In genomic region chr17:5536831-5537230, GRCh38 we compare ENCODE assay signal across 14 cellular contexts.
"Had no signal": no experiment of that assay in that cellular context is flagged by ENCODE, and none has a peak within 500 bp of the region (broad histone marks: within the 10 kb centered on the region; RNA-seq: fewer than 3 reads in every experiment).

No MANE protein-coding gene starts in this region.

- H3K9me3 ChIP-seq: adrenal gland, body of pancreas, gastroesophageal sphincter, right atrium auricular region, SJCRH30, suprapubic skin had no signal

- H3K4me1 ChIP-seq: adrenal gland, body of pancreas, gastroesophageal sphincter, right atrium auricular region, SJCRH30, suprapubic skin had no signal

- H3K4me3 ChIP-seq: adrenal gland, body of pancreas, gastroesophageal sphincter, right atrium auricular region, SJCRH30, suprapubic skin had no signal

- H3K4me3 Mint-ChIP-seq: stimulated activated naive B cell treated with anti-CD40 and anti-IgM and Interleukin-4, amounts not matched to agents 10 μg/mL and 1 μg/mL and 100 μg/mL, for 72 hours; T-helper 2 cell treated with Interferon-gamma antibody and Interleukin-4, amounts not matched to agents 5 μg/mL and 100 μg/mL, for 36 hours; type B pancreatic cell had no signal

- H3K36me3 ChIP-seq: adrenal gland, SJCRH30 had no signal

- H3K27me3 Mint-ChIP-seq: stimulated activated naive B cell treated with anti-CD40 and anti-IgM and Interleukin-4, amounts not matched to agents 10 μg/mL and 1 μg/mL and 100 μg/mL, for 72 hours had no signal

- H3K27me3 ChIP-seq: adrenal gland, body of pancreas, gastroesophageal sphincter, right atrium auricular region, SJCRH30, suprapubic skin had no signal

- DNase-seq: activated CD4-positive, alpha-beta T cell treated with anti-CD3 and anti-CD28 coated beads, Interleukin-2, amount 50 U/mL, for 48 hours; adrenal gland; body of pancreas; central memory CD4-positive, alpha-beta T cell; effector memory CD4-positive, alpha-beta T cell; SJCRH30; stimulated activated naive B cell treated with anti-CD40 and anti-IgM and Interleukin-4, amounts not matched to agents 10 μg/mL and 1 μg/mL and 100 μg/mL, for 72 hours had no signal

- H3K9me3 Mint-ChIP-seq: activated T-helper 2 cell treated with anti-CD3 and anti-CD28 coated beads, Interferon-gamma antibody, Interleukin-2, Interleukin-4, amounts not matched to agents 10 μg/mL and 5 μg/mL and 100 μg/mL, durations not matched to agents 14 hours and 24 hours and 36 hours; stimulated activated naive B cell treated with anti-CD40 and anti-IgM and Interleukin-4, amounts not matched to agents 10 μg/mL and 1 μg/mL and 100 μg/mL, for 72 hours; T-helper 2 cell treated with Interferon-gamma antibody and Interleukin-4, amounts not matched to agents 5 μg/mL and 100 μg/mL, for 36 hours; type B pancreatic cell had no signal

- H3K27ac ChIP-seq: adrenal gland, body of pancreas, epithelial cell of prostate, gastroesophageal sphincter, right atrium auricular region, SJCRH30, suprapubic skin had no signal

- H3K27ac Mint-ChIP-seq: activated T-helper 2 cell treated with anti-CD3 and anti-CD28 coated beads, Interferon-gamma antibody, Interleukin-2, Interleukin-4, amounts not matched to agents 10 μg/mL and 5 μg/mL and 100 μg/mL, durations not matched to agents 14 hours and 24 hours and 36 hours; T-helper 2 cell treated with Interferon-gamma antibody and Interleukin-4, amounts not matched to agents 5 μg/mL and 100 μg/mL, for 36 hours had no signal

- H3K4me1 Mint-ChIP-seq: stimulated activated naive B cell treated with anti-CD40 and anti-IgM and Interleukin-4, amounts not matched to agents 10 μg/mL and 1 μg/mL and 100 μg/mL, for 72 hours had no signal

- H3K36me3 Mint-ChIP-seq: type B pancreatic cell had no signal

- ATAC-seq: body of pancreas; gastroesophageal sphincter; stimulated activated naive B cell treated with anti-CD40 and anti-IgM and Interleukin-4, amounts not matched to agents 10 μg/mL and 1 μg/mL and 100 μg/mL, for 72 hours had no signal
